In the genomic region with DNA sequence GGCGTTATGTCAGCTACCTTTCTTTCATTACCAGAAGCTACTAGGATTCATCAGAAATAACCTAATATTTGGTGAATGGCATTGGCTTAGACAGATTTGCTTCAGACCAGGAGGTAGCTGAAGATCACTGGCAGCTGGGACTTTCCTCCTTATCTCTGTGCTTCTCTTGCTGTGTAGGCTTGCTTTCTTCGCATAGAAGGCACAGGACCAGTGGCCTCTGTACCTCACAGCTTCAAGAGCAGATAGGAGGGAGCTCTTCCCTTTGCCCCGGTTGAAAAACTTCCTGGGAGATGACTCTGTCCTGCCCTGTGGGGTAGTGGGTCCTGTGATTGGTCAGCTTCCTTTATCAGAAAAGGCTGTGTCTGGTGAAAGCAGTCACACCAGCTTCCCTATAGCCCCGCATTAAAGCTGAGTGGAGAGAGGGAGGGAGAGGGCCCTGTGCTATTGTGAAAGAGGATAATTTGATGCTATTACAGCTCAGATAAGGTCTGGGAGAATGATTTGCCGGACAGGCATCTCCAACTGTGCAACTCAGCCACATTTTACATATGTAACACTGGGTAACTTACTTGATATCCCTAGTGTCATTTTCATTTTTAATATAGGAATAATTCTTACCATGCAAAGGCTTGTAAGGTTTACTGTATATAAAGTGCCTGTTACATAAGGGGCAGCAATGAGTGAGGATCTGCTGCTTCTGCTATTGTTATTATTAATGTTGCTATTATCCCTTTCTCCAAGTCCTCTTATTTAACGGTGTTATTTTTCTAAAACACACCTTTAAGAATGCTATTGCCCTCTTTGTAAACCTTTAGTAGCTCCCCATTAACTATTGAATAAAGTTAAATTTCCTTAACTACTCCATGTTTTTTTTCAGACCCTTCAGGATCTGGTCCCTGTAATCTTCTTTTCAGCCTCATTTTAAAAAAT, we compare ENCODE assay signal across 1 cellular context.
A peak's percentile ranks its signal among the peaks of the same experiment; 100 is the strongest.
TF ChIP-seq lines count a peak whose summit lies in the region.

No MANE protein-coding gene starts in this region.

TF ChIP-seq in HepG2, 621 proteins besides CTCF, POLR2A, EP300 and RAD21 (continued from another document):
- TF ChIP-seq GRHL1 (CRISPR knock-in tag; conservative IDR thresholded peaks at IDR 0.05): no peak
- TF ChIP-seq ZNF674 (CRISPR knock-in tag; IDR thresholded peaks at IDR 0.05; ENCODE audit: low read depth): no peak
- TF ChIP-seq HNF4G (IDR thresholded peaks at IDR 0.05; ENCODE audit: borderline replicate concordance, low read depth, low read length): no peak
- no peak for TF ChIP-seq HNF4G (CRISPR knock-in tag; IDR thresholded peaks at IDR 0.05; ENCODE audit: borderline replicate concordance, low read depth)
- TF ChIP-seq PCBP2 (optimal IDR thresholded peaks at IDR 0.05; ENCODE audit: low read depth, low read length, poor library complexity, severe bottlenecking): no peak
- TF ChIP-seq ZSCAN9 (CRISPR knock-in tag; IDR thresholded peaks at IDR 0.05; ENCODE audit: borderline replicate concordance): no peak
- TF ChIP-seq NFYB (CRISPR knock-in tag; IDR thresholded peaks at IDR 0.05): 0 out of 2 replicates have a peak, but pooled peaks have one; percentile 24
- no peak for TF ChIP-seq ZNF850 (CRISPR knock-in tag; conservative IDR thresholded peaks at IDR 0.05)
- TF ChIP-seq GABPA (IDR thresholded peaks at IDR 0.05; ENCODE audit: low read depth, low read length): no peak
- peak; percentile 20; the same call in 1 of the 2 replicates for TF ChIP-seq GABPA (CRISPR knock-in tag; IDR thresholded peaks at IDR 0.05; ENCODE audit: low read depth)
- TF ChIP-seq SRY (CRISPR knock-in tag; IDR thresholded peaks at IDR 0.05): no peak
- peak; percentile 59; the same call in 1 of the 2 replicates for TF ChIP-seq CEBPB (IDR thresholded peaks at IDR 0.05; ENCODE audit: borderline replicate concordance, low read depth, low read length)
- TF ChIP-seq CREB1 (IDR thresholded peaks at IDR 0.05): no peak
- TF ChIP-seq CREB1 (CRISPR knock-in tag; IDR thresholded peaks at IDR 0.05): peak; percentile 53; the same call in 1 of the 2 replicates
- TF ChIP-seq ZNF704 (CRISPR knock-in tag; IDR thresholded peaks at IDR 0.05; ENCODE audit: borderline replicate concordance): no peak
- TF ChIP-seq ZNF235 (CRISPR knock-in tag; IDR thresholded peaks at IDR 0.05; ENCODE audit: borderline replicate concordance): no peak
- TF ChIP-seq GABPB1 (CRISPR knock-in tag; IDR thresholded peaks at IDR 0.05): peak; percentile 44; the same call in 1 of the 2 replicates
- no peak for TF ChIP-seq ESRRA (CRISPR knock-in tag; IDR thresholded peaks at IDR 0.05; ENCODE audit: low read depth)
- TF ChIP-seq, protein P1, sequence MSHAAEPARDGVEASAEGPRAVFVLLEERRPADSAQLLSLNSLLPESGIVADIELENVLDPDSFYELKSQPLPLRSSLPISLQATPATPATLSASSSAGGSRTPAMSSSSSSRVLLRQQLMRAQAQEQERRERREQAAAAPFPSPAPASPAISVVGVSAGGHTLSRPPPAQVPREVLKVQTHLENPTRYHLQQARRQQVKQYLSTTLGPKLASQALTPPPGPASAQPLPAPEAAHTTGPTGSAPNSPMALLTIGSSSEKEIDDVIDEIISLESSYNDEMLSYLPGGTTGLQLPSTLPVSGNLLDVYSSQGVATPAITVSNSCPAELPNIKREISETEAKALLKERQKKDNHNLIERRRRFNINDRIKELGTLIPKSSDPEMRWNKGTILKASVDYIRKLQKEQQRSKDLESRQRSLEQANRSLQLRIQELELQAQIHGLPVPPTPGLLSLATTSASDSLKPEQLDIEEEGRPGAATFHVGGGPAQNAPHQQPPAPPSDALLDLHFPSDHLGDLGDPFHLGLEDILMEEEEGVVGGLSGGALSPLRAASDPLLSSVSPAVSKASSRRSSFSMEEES (CRISPR knock-in tag; IDR thresholded peaks at IDR 0.05): no peak
- no peak for TF ChIP-seq ARNTL (CRISPR knock-in tag; IDR thresholded peaks at IDR 0.05)
- TF ChIP-seq CEBPG (CRISPR knock-in tag; IDR thresholded peaks at IDR 0.05): peak; percentile 62
- no peak for TF ChIP-seq ZNF441 (CRISPR knock-in tag; IDR thresholded peaks at IDR 0.05; ENCODE audit: borderline replicate concordance)
- TF ChIP-seq U2AF2 (IDR thresholded peaks at IDR 0.05; ENCODE audit: low read depth, low read length): no peak
- TF ChIP-seq ZNF691 (CRISPR knock-in tag; IDR thresholded peaks at IDR 0.05; ENCODE audit: borderline replicate concordance, low read depth): no peak
- TF ChIP-seq TSC22D2 (CRISPR knock-in tag; IDR thresholded peaks at IDR 0.05; ENCODE audit: borderline replicate concordance): no peak
- 0 out of 2 replicates have a peak, but pooled peaks have one; percentile 19 for TF ChIP-seq SAP130 (CRISPR knock-in tag; IDR thresholded peaks at IDR 0.05; ENCODE audit: low read depth)
- no peak for TF ChIP-seq ZNF720 (CRISPR knock-in tag; IDR thresholded peaks at IDR 0.05)
- 0 out of 2 replicates have a peak, but pooled peaks have one; percentile 19 for TF ChIP-seq KAT8 (CRISPR knock-in tag; IDR thresholded peaks at IDR 0.05)
- TF ChIP-seq, protein P2, sequence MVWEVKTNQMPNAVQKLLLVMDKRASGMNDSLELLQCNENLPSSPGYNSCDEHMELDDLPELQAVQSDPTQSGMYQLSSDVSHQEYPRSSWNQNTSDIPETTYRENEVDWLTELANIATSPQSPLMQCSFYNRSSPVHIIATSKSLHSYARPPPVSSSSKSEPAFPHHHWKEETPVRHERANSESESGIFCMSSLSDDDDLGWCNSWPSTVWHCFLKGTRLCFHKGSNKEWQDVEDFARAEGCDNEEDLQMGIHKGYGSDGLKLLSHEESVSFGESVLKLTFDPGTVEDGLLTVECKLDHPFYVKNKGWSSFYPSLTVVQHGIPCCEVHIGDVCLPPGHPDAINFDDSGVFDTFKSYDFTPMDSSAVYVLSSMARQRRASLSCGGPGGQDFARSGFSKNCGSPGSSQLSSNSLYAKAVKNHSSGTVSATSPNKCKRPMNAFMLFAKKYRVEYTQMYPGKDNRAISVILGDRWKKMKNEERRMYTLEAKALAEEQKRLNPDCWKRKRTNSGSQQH (CRISPR knock-in tag; IDR thresholded peaks at IDR 0.05; ENCODE audit: low read depth): no peak
- no peak for TF ChIP-seq EEA1 (CRISPR knock-in tag; IDR thresholded peaks at IDR 0.05; ENCODE audit: borderline replicate concordance)
- TF ChIP-seq POLR2AphosphoS2 (IDR thresholded peaks at IDR 0.05; ENCODE audit: low read depth, low read length): no peak
- no peak for TF ChIP-seq ZNF121 (CRISPR knock-in tag; IDR thresholded peaks at IDR 0.05)
- TF ChIP-seq, protein P3, sequence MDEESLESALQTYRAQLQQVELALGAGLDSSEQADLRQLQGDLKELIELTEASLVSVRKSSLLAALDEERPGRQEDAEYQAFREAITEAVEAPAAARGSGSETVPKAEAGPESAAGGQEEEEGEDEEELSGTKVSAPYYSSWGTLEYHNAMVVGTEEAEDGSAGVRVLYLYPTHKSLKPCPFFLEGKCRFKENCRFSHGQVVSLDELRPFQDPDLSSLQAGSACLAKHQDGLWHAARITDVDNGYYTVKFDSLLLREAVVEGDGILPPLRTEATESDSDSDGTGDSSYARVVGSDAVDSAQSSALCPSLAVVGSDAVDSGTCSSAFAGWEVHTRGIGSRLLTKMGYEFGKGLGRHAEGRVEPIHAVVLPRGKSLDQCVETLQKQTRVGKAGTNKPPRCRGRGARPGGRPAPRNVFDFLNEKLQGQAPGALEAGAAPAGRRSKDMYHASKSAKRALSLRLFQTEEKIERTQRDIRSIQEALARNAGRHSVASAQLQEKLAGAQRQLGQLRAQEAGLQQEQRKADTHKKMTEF (CRISPR knock-in tag; IDR thresholded peaks at IDR 0.05): 0 out of 2 replicates have a peak, but pooled peaks have one; percentile 14
- 0 out of 2 replicates have a peak, but pooled peaks have one; percentile 28 for TF ChIP-seq ZNF724P (CRISPR knock-in tag; IDR thresholded peaks at IDR 0.05; ENCODE audit: borderline replicate concordance)
- no peak for TF ChIP-seq PRMT3 (CRISPR knock-in tag; IDR thresholded peaks at IDR 0.05; ENCODE audit: borderline replicate concordance, low read depth)
- no peak for TF ChIP-seq ZNF761 (CRISPR knock-in tag; conservative IDR thresholded peaks at IDR 0.05)
- TF ChIP-seq NR2C2 (CRISPR knock-in tag; IDR thresholded peaks at IDR 0.05; ENCODE audit: borderline replicate concordance): peak; percentile 52; the same call in 1 of the 2 replicates
